ENCODE assay signal across 1 cellular context in genomic region chr4:7041851-7042696, GRCh38.
TF ChIP-seq lines count a peak whose summit lies in the region.

No MANE protein-coding gene starts in this region.

TF ChIP-seq in HepG2, 621 proteins besides CTCF, POLR2A, EP300 and RAD21 (continued from another document):
- no peak for TF ChIP-seq CHD2 (IDR thresholded peaks at IDR 0.05; ENCODE audit: low read depth, low read length)
- no peak for TF ChIP-seq ZNF724P (CRISPR knock-in tag; IDR thresholded peaks at IDR 0.05; ENCODE audit: borderline replicate concordance)
- TF ChIP-seq POGZ (CRISPR knock-in tag; IDR thresholded peaks at IDR 0.05), result no peak
- no peak for TF ChIP-seq ELF4 (CRISPR knock-in tag; IDR thresholded peaks at IDR 0.05; ENCODE audit: borderline replicate concordance)
- no peak for TF ChIP-seq DR1 (CRISPR knock-in tag; IDR thresholded peaks at IDR 0.05)
- TF ChIP-seq ZIK1 (CRISPR knock-in tag; IDR thresholded peaks at IDR 0.05; ENCODE audit: borderline replicate concordance, low read depth), result no peak
- TF ChIP-seq PCBP2 (optimal IDR thresholded peaks at IDR 0.05; ENCODE audit: low read depth, low read length, poor library complexity, severe bottlenecking), result no peak
- TF ChIP-seq MATR3 (CRISPR knock-in tag; IDR thresholded peaks at IDR 0.05), result no peak
- TF ChIP-seq FOXP1 (IDR thresholded peaks at IDR 0.05), result no peak
- no peak for TF ChIP-seq FOXP1 (CRISPR knock-in tag; IDR thresholded peaks at IDR 0.05)
- TF ChIP-seq ZNF782 (CRISPR knock-in tag; IDR thresholded peaks at IDR 0.05; ENCODE audit: borderline replicate concordance), result 0 out of 2 replicates have a peak, but pooled peaks have one; percentile 23
- no peak for TF ChIP-seq SIX1 (CRISPR knock-in tag; IDR thresholded peaks at IDR 0.05; ENCODE audit: borderline replicate concordance)
- TF ChIP-seq ARID3A (IDR thresholded peaks at IDR 0.05; ENCODE audit: low read depth, low read length), result no peak
- no peak for TF ChIP-seq ZFP90 (CRISPR knock-in tag; IDR thresholded peaks at IDR 0.05; ENCODE audit: borderline replicate concordance)
- TF ChIP-seq ZNF136 (CRISPR knock-in tag; IDR thresholded peaks at IDR 0.05; ENCODE audit: low read depth), result no peak
- no peak for TF ChIP-seq ZNF678 (CRISPR knock-in tag; IDR thresholded peaks at IDR 0.05)
- TF ChIP-seq GTF2F1 (IDR thresholded peaks at IDR 0.05; ENCODE audit: low read length), result no peak
- 0 out of 2 replicates have a peak, but pooled peaks have one; percentile 66 for TF ChIP-seq DNMT1 (CRISPR knock-in tag; IDR thresholded peaks at IDR 0.05)
